18 cellular contexts compared by ENCODE assay signal in the genomic region with DNA sequence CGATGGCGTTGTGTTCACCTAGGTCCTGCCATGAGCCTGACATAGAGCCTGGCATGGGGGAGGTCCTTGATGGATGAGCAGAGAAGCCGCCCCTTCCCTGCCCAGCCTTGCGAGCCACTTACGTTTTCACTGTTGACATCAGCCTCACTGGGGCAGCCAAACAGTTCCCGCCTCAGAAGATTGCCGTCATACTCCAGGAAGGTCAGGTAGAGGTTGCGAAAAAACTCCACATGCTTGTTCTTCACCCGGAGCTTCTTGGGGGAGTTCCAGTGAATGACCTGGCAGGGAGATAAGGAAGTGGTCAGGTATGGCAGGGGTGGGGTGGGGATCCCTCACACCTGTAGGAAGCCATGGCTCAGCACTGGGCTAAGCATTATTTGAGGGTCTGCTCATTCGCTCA.
"Had no signal": no experiment of that assay in that cellular context is flagged by ENCODE, and none has a peak within 500 bp of the region (broad histone marks: within the 10 kb centered on the region; RNA-seq: fewer than 3 reads in every experiment).

No MANE protein-coding gene starts in this region.

- H3K4me3 Mint-ChIP-seq: activated T-cell treated with anti-CD3 and anti-CD28 coated beads, Interleukin-2, amount 50 U/mL, for 72 hours; memory B cell; naive thymus-derived CD8-positive, alpha-beta T cell; stimulated activated memory B cell treated with anti-CD40 and anti-IgM and Interleukin-4, amounts not matched to agents 10 μg/mL and 1 μg/mL and 100 μg/mL, for 72 hours; T-helper 1 cell treated with Interleukin-12 subunit alpha and Interleukin-12 subunit beta and Interleukin-4 antibody, amounts not matched to agents 30 μg/mL and 1 μg/mL, for 36 hours had no signal

- H3K4me1 Mint-ChIP-seq: memory B cell; naive thymus-derived CD8-positive, alpha-beta T cell had no signal

- H3K36me3 ChIP-seq: breast epithelium, thyroid gland had no signal

- FAIRE-seq: endothelial cell of umbilical vein, urothelium cell line had no signal

- H3K4me3 ChIP-seq: ascending aorta, breast epithelium, spleen, thyroid gland had no signal

- H3K4me1 ChIP-seq: ascending aorta, breast epithelium, spleen, thyroid gland had no signal

- H3K36me3 Mint-ChIP-seq: naive thymus-derived CD8-positive, alpha-beta T cell had no signal

- H3K9me3 ChIP-seq: ascending aorta, breast epithelium, thyroid gland had no signal

- H3K27me3 ChIP-seq: ascending aorta, breast epithelium, spleen, thyroid gland had no signal

- H3K27me3 Mint-ChIP-seq: stimulated activated memory B cell treated with anti-CD40 and anti-IgM and Interleukin-4, amounts not matched to agents 10 μg/mL and 1 μg/mL and 100 μg/mL, for 72 hours had no signal

- DNase-seq: activated CD4-positive, CD25-positive, alpha-beta regulatory T cell treated with anti-CD3 and anti-CD28 coated beads, Interleukin-2, amount 50 U/mL, for 72 hours; activated effector memory CD4-positive, alpha-beta T cell treated with anti-CD3 and anti-CD28 coated beads, Interleukin-2, amount 50 U/mL, for 16 hours; activated naive CD4-positive, alpha-beta T cell treated with anti-CD3 and anti-CD28 coated beads, Interleukin-2, amount 50 U/mL, for 16 hours; activated T-cell treated with anti-CD3 and anti-CD28 coated beads, Interleukin-2, amount 50 U/mL, for 72 hours; dermis blood vessel endothelial cell; effector memory CD4-positive, alpha-beta T cell; left cardiac atrium; naive thymus-derived CD8-positive, alpha-beta T cell; spleen; stimulated activated CD4-positive, alpha-beta T cell treated with anti-CD3 and anti-CD28 coated beads, Interleukin-4, amount 100 ng/mL, for 4 hours; thyroid gland had no signal

- ATAC-seq: activated T-cell treated with anti-CD3 and anti-CD28 coated beads, Interleukin-2, amount 50 U/mL, for 72 hours; naive thymus-derived CD8-positive, alpha-beta T cell; stimulated activated memory B cell treated with anti-CD40 and anti-IgM and Interleukin-4, amounts not matched to agents 10 μg/mL and 1 μg/mL and 100 μg/mL, for 72 hours had no signal

- H3K27ac Mint-ChIP-seq: activated T-cell treated with anti-CD3 and anti-CD28 coated beads, Interleukin-2, amount 50 U/mL, for 72 hours; memory B cell; naive thymus-derived CD8-positive, alpha-beta T cell; stimulated activated memory B cell treated with anti-CD40 and anti-IgM and Interleukin-4, amounts not matched to agents 10 μg/mL and 1 μg/mL and 100 μg/mL, for 72 hours; T-helper 1 cell treated with Interleukin-12 subunit alpha and Interleukin-12 subunit beta and Interleukin-4 antibody, amounts not matched to agents 30 μg/mL and 1 μg/mL, for 36 hours had no signal

- H3K27ac ChIP-seq: ascending aorta, breast epithelium, spleen, thyroid gland had no signal
